Comparison of ENCODE assay signal across 34 cellular contexts in genomic region chrX:134137353-134137752, GRCh38.
"Had no signal": no experiment of that assay in that cellular context is flagged by ENCODE, and none has a peak within 500 bp of the region (broad histone marks: within the 10 kb centered on the region; RNA-seq: fewer than 3 reads in every experiment).

No MANE protein-coding gene starts in this region.

- DNase-seq: activated B cell treated with CpG ODN at 0.5 μM for 24 hours; activated CD4-positive, alpha-beta memory T cell treated with anti-CD3 and anti-CD28 coated beads for 36 hours; activated CD4-positive, alpha-beta T cell treated with anti-CD3 and anti-CD28 coated beads for 4 hours; activated CD4-positive, alpha-beta T cell treated with anti-CD3 and anti-CD28 coated beads, Interleukin-2, amount 10 ng/mL, durations not matched to agents 24 days and 14 days; activated CD4-positive, alpha-beta T cell treated with anti-CD3 and anti-CD28 coated beads, Interleukin-2, amount 50 U/mL, for 1 hour; activated CD4-positive, alpha-beta T cell treated with anti-CD3 and anti-CD28 coated beads, Interleukin-2, amount 50 U/mL, for 4 hours; activated CD4-positive, CD25-positive, alpha-beta regulatory T cell treated with anti-CD3 and anti-CD28 coated beads, Interleukin-2, amount 50 U/mL, for 72 hours; activated CD8-positive, alpha-beta memory T cell treated with anti-CD3 and anti-CD28 coated beads, Interleukin-2, amount 50 U/mL, for 4 hours; activated CD8-positive, alpha-beta T cell treated with anti-CD3 and anti-CD28 coated beads for 36 hours; activated effector memory CD4-positive, alpha-beta T cell treated with Interleukin-2 at 50 U/mL for 16 hours; activated gamma-delta T cell; activated naive CD4-positive, alpha-beta T cell treated with anti-CD3 and anti-CD28 coated beads, Interleukin-2, amount 10 ng/mL, durations not matched to agents 7 days and 5 days; activated naive CD4-positive, alpha-beta T cell treated with Interleukin-2 at 50 U/mL for 16 hours; activated naive CD8-positive, alpha-beta T cell treated with anti-CD3 and anti-CD28 coated beads, Interleukin-2, amount 10 ng/mL, durations not matched to agents 7 days and 5 days; activated naive CD8-positive, alpha-beta T cell treated with anti-CD3 and anti-CD28 coated beads, Interleukin-2, amount 50 U/mL, for 24 hours; activated T-cell treated with anti-CD3 and anti-CD28 coated beads, Interleukin-2, amount 50 U/mL, for 24 hours; activated T-cell treated with anti-CD3 and anti-CD28 coated beads, Interleukin-2, amount 50 U/mL, for 48 hours; amygdala; anterior cingulate cortex; body of pancreas; brain microvascular endothelial cell; central memory CD4-positive, alpha-beta T cell; colonic mucosa; cortex of kidney; T-helper 2 cell; T-helper 9 cell had no signal

- H3K9me3 ChIP-seq: ascending aorta, body of pancreas, breast epithelium, colonic mucosa had no signal

- H3K4me3 ChIP-seq: ascending aorta, body of pancreas, breast epithelium, colonic mucosa had no signal

- H3K4me1 ChIP-seq: ascending aorta, body of pancreas, breast epithelium, colonic mucosa had no signal

- H3K27ac Mint-ChIP-seq: activated B cell treated with CpG ODN at 0.5 μM for 24 hours; activated CD4-positive, alpha-beta memory T cell treated with anti-CD3 and anti-CD28 coated beads for 36 hours; activated CD4-positive, alpha-beta T cell treated with anti-CD3 and anti-CD28 coated beads, Interleukin-2, amount 10 ng/mL, durations not matched to agents 24 days and 14 days; activated CD8-positive, alpha-beta T cell treated with anti-CD3 and anti-CD28 coated beads for 36 hours; activated naive CD4-positive, alpha-beta T cell treated with anti-CD3 and anti-CD28 coated beads, Interleukin-2, amount 10 ng/mL, durations not matched to agents 7 days and 5 days; activated naive CD4-positive, alpha-beta T cell treated with anti-CD3 and anti-CD28 coated beads, Interleukin-2, amount 50 U/mL, for 24 hours; activated naive CD8-positive, alpha-beta T cell; activated naive CD8-positive, alpha-beta T cell treated with anti-CD3 and anti-CD28 coated beads, Interleukin-2, amount 10 ng/mL, durations not matched to agents 7 days and 5 days; activated naive CD8-positive, alpha-beta T cell treated with anti-CD3 and anti-CD28 coated beads, Interleukin-2, amount 50 U/mL, for 24 hours; activated T-cell treated with anti-CD3 and anti-CD28 coated beads, Interleukin-2, amount 50 U/mL, for 24 hours; activated T-helper 2 cell treated with anti-CD3 and anti-CD28 coated beads, Interferon-gamma antibody, Interleukin-2, Interleukin-4, amounts not matched to agents 10 μg/mL and 5 μg/mL and 100 μg/mL, durations not matched to agents 14 hours and 24 hours and 36 hours; T-helper 2 cell treated with Interferon-gamma antibody and Interleukin-4, amounts not matched to agents 5 μg/mL and 100 μg/mL, for 36 hours had no signal

- H3K36me3 ChIP-seq: ascending aorta, brain microvascular endothelial cell, breast epithelium, colonic mucosa had no signal

- ATAC-seq: activated CD8-positive, alpha-beta T cell treated with anti-CD3 and anti-CD28 coated beads for 36 hours; activated naive CD8-positive, alpha-beta T cell treated with anti-CD3 and anti-CD28 coated beads, Interleukin-2, amount 50 U/mL, for 24 hours; body of pancreas had no signal

- H3K27me3 ChIP-seq: ascending aorta, body of pancreas, brain microvascular endothelial cell, colonic mucosa had no signal

- FAIRE-seq: TTC549 had no signal

- H3K27me3 Mint-ChIP-seq: activated CD8-positive, alpha-beta T cell treated with anti-CD3 and anti-CD28 coated beads for 36 hours; activated naive CD4-positive, alpha-beta T cell treated with anti-CD3 and anti-CD28 coated beads, Interleukin-2, amount 50 U/mL, for 24 hours; activated naive CD8-positive, alpha-beta T cell treated with anti-CD3 and anti-CD28 coated beads, Interleukin-2, amount 50 U/mL, for 24 hours had no signal

- H3K4me1 Mint-ChIP-seq: activated B cell treated with CpG ODN at 0.5 μM for 24 hours; activated CD4-positive, alpha-beta T cell treated with anti-CD3 and anti-CD28 coated beads, Interleukin-2, amount 10 ng/mL, durations not matched to agents 24 days and 14 days; activated naive CD4-positive, alpha-beta T cell treated with anti-CD3 and anti-CD28 coated beads, Interleukin-2, amount 10 ng/mL, durations not matched to agents 7 days and 5 days; activated naive CD4-positive, alpha-beta T cell treated with anti-CD3 and anti-CD28 coated beads, Interleukin-2, amount 50 U/mL, for 24 hours; activated naive CD8-positive, alpha-beta T cell treated with anti-CD3 and anti-CD28 coated beads, Interleukin-2, amount 10 ng/mL, durations not matched to agents 7 days and 5 days; activated naive CD8-positive, alpha-beta T cell treated with anti-CD3 and anti-CD28 coated beads, Interleukin-2, amount 50 U/mL, for 24 hours had no signal

- H3K36me3 Mint-ChIP-seq: activated CD4-positive, alpha-beta memory T cell treated with anti-CD3 and anti-CD28 coated beads for 36 hours; activated naive CD4-positive, alpha-beta T cell treated with anti-CD3 and anti-CD28 coated beads, Interleukin-2, amount 10 ng/mL, durations not matched to agents 7 days and 5 days; activated naive CD4-positive, alpha-beta T cell treated with anti-CD3 and anti-CD28 coated beads, Interleukin-2, amount 50 U/mL, for 24 hours; activated naive CD8-positive, alpha-beta T cell; activated naive CD8-positive, alpha-beta T cell treated with anti-CD3 and anti-CD28 coated beads, Interleukin-2, amount 10 ng/mL, durations not matched to agents 7 days and 5 days had no signal

- H3K4me3 Mint-ChIP-seq: activated B cell treated with CpG ODN at 0.5 μM for 24 hours; activated CD4-positive, alpha-beta memory T cell treated with anti-CD3 and anti-CD28 coated beads for 36 hours; activated CD4-positive, alpha-beta T cell treated with anti-CD3 and anti-CD28 coated beads, Interleukin-2, amount 10 ng/mL, durations not matched to agents 24 days and 14 days; activated CD8-positive, alpha-beta T cell treated with anti-CD3 and anti-CD28 coated beads for 36 hours; activated naive CD4-positive, alpha-beta T cell treated with anti-CD3 and anti-CD28 coated beads, Interleukin-2, amount 10 ng/mL, durations not matched to agents 7 days and 5 days; activated naive CD4-positive, alpha-beta T cell treated with anti-CD3 and anti-CD28 coated beads, Interleukin-2, amount 50 U/mL, for 24 hours; activated naive CD8-positive, alpha-beta T cell; activated naive CD8-positive, alpha-beta T cell treated with anti-CD3 and anti-CD28 coated beads, Interleukin-2, amount 10 ng/mL, durations not matched to agents 7 days and 5 days; activated naive CD8-positive, alpha-beta T cell treated with anti-CD3 and anti-CD28 coated beads, Interleukin-2, amount 50 U/mL, for 24 hours; activated T-cell treated with anti-CD3 and anti-CD28 coated beads, Interleukin-2, amount 50 U/mL, for 24 hours; T-helper 2 cell treated with Interferon-gamma antibody and Interleukin-4, amounts not matched to agents 5 μg/mL and 100 μg/mL, for 36 hours had no signal

- H3K27ac ChIP-seq: ascending aorta, body of pancreas, brain microvascular endothelial cell, breast epithelium, colonic mucosa, VCaP had no signal

- H3K9me3 Mint-ChIP-seq: activated B cell treated with CpG ODN at 0.5 μM for 24 hours; activated CD4-positive, alpha-beta memory T cell treated with anti-CD3 and anti-CD28 coated beads for 36 hours; activated CD4-positive, alpha-beta T cell treated with anti-CD3 and anti-CD28 coated beads, Interleukin-2, amount 10 ng/mL, durations not matched to agents 24 days and 14 days; activated CD8-positive, alpha-beta T cell treated with anti-CD3 and anti-CD28 coated beads for 36 hours; activated naive CD4-positive, alpha-beta T cell treated with anti-CD3 and anti-CD28 coated beads, Interleukin-2, amount 10 ng/mL, durations not matched to agents 7 days and 5 days; activated naive CD4-positive, alpha-beta T cell treated with anti-CD3 and anti-CD28 coated beads, Interleukin-2, amount 50 U/mL, for 24 hours; activated naive CD8-positive, alpha-beta T cell treated with anti-CD3 and anti-CD28 coated beads, Interleukin-2, amount 10 ng/mL, durations not matched to agents 7 days and 5 days; activated naive CD8-positive, alpha-beta T cell treated with anti-CD3 and anti-CD28 coated beads, Interleukin-2, amount 50 U/mL, for 24 hours; activated T-cell treated with anti-CD3 and anti-CD28 coated beads, Interleukin-2, amount 50 U/mL, for 24 hours; activated T-helper 2 cell treated with anti-CD3 and anti-CD28 coated beads, Interferon-gamma antibody, Interleukin-2, Interleukin-4, amounts not matched to agents 10 μg/mL and 5 μg/mL and 100 μg/mL, durations not matched to agents 14 hours and 24 hours and 36 hours; T-helper 2 cell treated with Interferon-gamma antibody and Interleukin-4, amounts not matched to agents 5 μg/mL and 100 μg/mL, for 36 hours had no signal
